In genomic region chr16:82072313-82072712, GRCh38 we compare ENCODE assay signal across 14 cellular contexts. TPM values are rescaled to one million over a fixed set of nuclear protein-coding genes. Genes with fewer than 3 reads are reported as not detected.
DNase-seq lines count a peak whose midpoint lies in the region; ATAC-seq and TF ChIP-seq lines count a peak whose summit lies in the region.
"Had no signal": no experiment of that assay in that cellular context is flagged by ENCODE, and none has a peak within 500 bp of the region (broad histone marks: within the 10 kb centered on the region; RNA-seq: fewer than 3 reads in every experiment).

No MANE protein-coding gene starts in this region.

- H3K27me3 ChIP-seq in RWPE2 (ENCODE audit: insufficient read depth, poor library complexity, severe bottlenecking) (no peaks in the 10 kb centered on the region), right lobe of liver (no peaks in the 10 kb centered on the region), suprapubic skin (no peaks in the 10 kb centered on the region)

- H3K27ac ChIP-seq in RWPE2 (ENCODE audit: poor library complexity, severe bottlenecking) (peak overlapping the region; percentile 79), epithelial cell of prostate (peak overlapping the region; percentile 100), right lobe of liver (peak overlapping the region in 1 of 3 donors; percentile 70), suprapubic skin (peak overlapping the region; percentile 56)

- H3K36me3 ChIP-seq in RWPE2 (ENCODE audit: low read depth) (no peaks in the 10 kb centered on the region), right lobe of liver (peaks cover 0 to 23% (median 0%) of the 10 kb centered on the region in 4 donors), suprapubic skin (no peaks in the 10 kb centered on the region)
- H3K36me3 ChIP-seq: HAP-1 had no signal

- TF ChIP-seq EP300 in suprapubic skin (IDR thresholded peaks at IDR 0.05) = no peak

- no peak for ATAC-seq in RWPE2 (ENCODE audit: low read depth)
- ATAC-seq in right lobe of liver = peak; percentile 64 to 73 (median 68)
- no peak for ATAC-seq in HG02852 (IDR thresholded peaks at IDR 0.05; ENCODE audit: unreplicated experiment)
- no peak for ATAC-seq in GM18519 (IDR thresholded peaks at IDR 0.05; ENCODE audit: low FRiP score, unreplicated experiment)
- ATAC-seq: GM12878 had no signal

- H3K4me1 ChIP-seq in RWPE2 (ENCODE audit: insufficient read depth, poor library complexity, severe bottlenecking) (peaks cover 20% of the 10 kb centered on the region), right lobe of liver (peaks cover 0 to 39% (median 11%) of the 10 kb centered on the region in 4 donors), suprapubic skin (peaks cover 16% of the 10 kb centered on the region)
- H3K4me1 ChIP-seq: HAP-1 had no signal

- 27% methylated on average over 1 of the region's 1 CpG for WGBS in right lobe of liver (ENCODE audit: insufficient coverage, low coverage, low lambda C conversion rate, missing lambda C conversion rate)
- 29% methylated on average over 1 of the region's 1 CpG for WGBS in suprapubic skin

- DNase-seq in RWPE2 (ENCODE audit: low spot score) = no peak
- no peak for DNase-seq in epithelial cell of prostate (ENCODE audit: low read depth, low spot score)
- no peak for DNase-seq in right lobe of liver
- DNase-seq in suprapubic skin (ENCODE audit: low spot score in 2 of 2) = no peak
- DNase-seq in SIG-M5 treated with dmso at 0.1 percent for 504 hours (lab: John Stamatoyannopoulos, UW; ENCODE audit: unreplicated experiment) = no peak
- DNase-seq: C1 segment of cervical spinal cord; CD4-positive, alpha-beta T cell; DMS79 had no signal

- no peaks in the 10 kb centered on the region for H3K9me3 ChIP-seq in RWPE2 (ENCODE audit: severe bottlenecking)
- H3K9me3 ChIP-seq in right lobe of liver = no peaks in the 10 kb centered on the region
- no peaks in the 10 kb centered on the region for H3K9me3 ChIP-seq in suprapubic skin
- H3K9me3 ChIP-seq: HAP-1 had no signal

- TF ChIP-seq CTCF in RWPE2 (IDR thresholded peaks at IDR 0.05; ENCODE audit: poor library complexity, severe bottlenecking) = no peak
- TF ChIP-seq CTCF in right lobe of liver (IDR thresholded peaks at IDR 0.05) = no peak
- no peak for TF ChIP-seq CTCF in suprapubic skin (IDR thresholded peaks at IDR 0.05)

- no peak overlapping the region for H3K4me3 ChIP-seq in RWPE2 (ENCODE audit: severe bottlenecking)
- no peak overlapping the region for H3K4me3 ChIP-seq in right lobe of liver
- no peak overlapping the region for H3K4me3 ChIP-seq in suprapubic skin
- H3K4me3 ChIP-seq: GM12878, HAP-1 had no signal

- TF ChIP-seq POLR2A in right lobe of liver (IDR thresholded peaks at IDR 0.05) (no peak), suprapubic skin (IDR thresholded peaks at IDR 0.05) (no peak)

- intact Hi-C loops in right lobe of liver (cut with DNase I) = no loop called here

RNA-seq across cellular contexts. Expression of gene HSD17B2, which starts 37.3 kb away (rescaled TPM):
- total RNA-seq in right lobe of liver = 100 to 1,000 TPM in 1 of 6 experiments, 10 to 100 TPM in 5; 65.2 to 144 (median 84.7) TPM
- 10 to 100 TPM in 1 of 4 donors, 1 to 10 TPM in 3; 2.7 to 10.6 (median 4.0) TPM for total RNA-seq in suprapubic skin
- total RNA-seq: B cell; CD4-positive, alpha-beta T cell; GM12878; H1 had no signal

Comparison
In these comparisons a context has a peak if more than half of its experiments do, and no peak if none do; other contexts are left out.
1. ATAC-seq: peak in right lobe of liver (4 of 4); none in RWPE2 (single experiment), HG02852 (single experiment) and GM18519 (single experiment).
2. RNA of gene HSD17B2, which starts 37.3 kb away (total RNA-seq): 65.2 to 144 TPM in right lobe of liver; 2.7 to 10.6 TPM in suprapubic skin; every median in the first group is over 4 times any median in the second.